Comparison of ENCODE assay signal across 18 cellular contexts in genomic region chr11:44177905-44178304, GRCh38.
"Had no signal": no experiment of that assay in that cellular context is flagged by ENCODE, and none has a peak within 500 bp of the region (broad histone marks: within the 10 kb centered on the region; RNA-seq: fewer than 3 reads in every experiment).

No MANE protein-coding gene starts in this region.

- ATAC-seq: activated naive CD8-positive, alpha-beta T cell treated with anti-CD3 and anti-CD28 coated beads, Interleukin-2, amount 50 U/mL, for 24 hours; activated T-helper 17 cell treated with anti-CD3 and anti-CD28 coated beads, Interleukin-2, amount 50 U/mL, for 72 hours; naive thymus-derived CD4-positive, alpha-beta T cell had no signal

- FAIRE-seq: endometrium, islet of Langerhans had no signal

- H3K27me3 ChIP-seq: ascending aorta, esophagus muscularis mucosa, tibial nerve, vagina had no signal

- H3K27ac ChIP-seq: ascending aorta, esophagus muscularis mucosa, skin epidermis, tibial nerve, vagina had no signal

- H3K4me3 Mint-ChIP-seq: activated naive CD4-positive, alpha-beta T cell treated with anti-CD3 and anti-CD28 coated beads for 36 hours; activated naive CD8-positive, alpha-beta T cell treated with anti-CD3 and anti-CD28 coated beads, Interleukin-2, amount 50 U/mL, for 24 hours; activated T-helper 17 cell treated with anti-CD3 and anti-CD28 coated beads, Interleukin-2, amount 50 U/mL, for 72 hours; naive thymus-derived CD4-positive, alpha-beta T cell had no signal

- H3K9me3 ChIP-seq: ascending aorta, esophagus muscularis mucosa, tibial nerve, vagina had no signal

- H3K9me3 Mint-ChIP-seq: activated naive CD4-positive, alpha-beta T cell treated with anti-CD3 and anti-CD28 coated beads for 36 hours; activated naive CD8-positive, alpha-beta T cell treated with anti-CD3 and anti-CD28 coated beads, Interleukin-2, amount 50 U/mL, for 24 hours; activated T-helper 17 cell treated with anti-CD3 and anti-CD28 coated beads, Interleukin-2, amount 50 U/mL, for 72 hours; naive thymus-derived CD4-positive, alpha-beta T cell had no signal

- H3K4me3 ChIP-seq: ascending aorta, esophagus muscularis mucosa, lung, skin epidermis, tibial nerve, vagina had no signal

- DNase-seq: activated CD4-positive, alpha-beta T cell treated with anti-CD3 and anti-CD28 coated beads for 1 hour; activated CD4-positive, alpha-beta T cell treated with anti-CD3 and anti-CD28 coated beads, Interleukin-2, amount 50 U/mL, for 4 hours; activated naive CD4-positive, alpha-beta T cell treated with anti-CD3 and anti-CD28 coated beads for 36 hours; activated naive CD8-positive, alpha-beta T cell treated with anti-CD3 and anti-CD28 coated beads, Interleukin-2, amount 50 U/mL, for 24 hours; naive thymus-derived CD4-positive, alpha-beta T cell; stimulated activated CD4-positive, alpha-beta T cell treated with anti-CD3 and anti-CD28 coated beads, Interleukin-15, amount 100 ng/mL, for 24 hours; stimulated activated CD4-positive, alpha-beta T cell treated with anti-CD3 and anti-CD28 coated beads, Interleukin-4, amount 100 ng/mL, for 1 hour; stimulated activated naive CD4-positive, alpha-beta T cell; T1000 had no signal

- H3K4me1 ChIP-seq: ascending aorta, tibial nerve had no signal

- H3K27ac Mint-ChIP-seq: activated naive CD4-positive, alpha-beta T cell treated with anti-CD3 and anti-CD28 coated beads for 36 hours; activated naive CD8-positive, alpha-beta T cell treated with anti-CD3 and anti-CD28 coated beads, Interleukin-2, amount 50 U/mL, for 24 hours; activated T-helper 17 cell treated with anti-CD3 and anti-CD28 coated beads, Interleukin-2, amount 50 U/mL, for 72 hours; naive thymus-derived CD4-positive, alpha-beta T cell had no signal

- H3K27me3 Mint-ChIP-seq: activated naive CD8-positive, alpha-beta T cell treated with anti-CD3 and anti-CD28 coated beads, Interleukin-2, amount 50 U/mL, for 24 hours; activated T-helper 17 cell treated with anti-CD3 and anti-CD28 coated beads, Interleukin-2, amount 50 U/mL, for 72 hours; naive thymus-derived CD4-positive, alpha-beta T cell had no signal

- H3K4me1 Mint-ChIP-seq: activated naive CD8-positive, alpha-beta T cell treated with anti-CD3 and anti-CD28 coated beads, Interleukin-2, amount 50 U/mL, for 24 hours; activated T-helper 17 cell treated with anti-CD3 and anti-CD28 coated beads, Interleukin-2, amount 50 U/mL, for 72 hours had no signal
